Comparison of ENCODE assay signal across 9 cellular contexts in the genomic region with DNA sequence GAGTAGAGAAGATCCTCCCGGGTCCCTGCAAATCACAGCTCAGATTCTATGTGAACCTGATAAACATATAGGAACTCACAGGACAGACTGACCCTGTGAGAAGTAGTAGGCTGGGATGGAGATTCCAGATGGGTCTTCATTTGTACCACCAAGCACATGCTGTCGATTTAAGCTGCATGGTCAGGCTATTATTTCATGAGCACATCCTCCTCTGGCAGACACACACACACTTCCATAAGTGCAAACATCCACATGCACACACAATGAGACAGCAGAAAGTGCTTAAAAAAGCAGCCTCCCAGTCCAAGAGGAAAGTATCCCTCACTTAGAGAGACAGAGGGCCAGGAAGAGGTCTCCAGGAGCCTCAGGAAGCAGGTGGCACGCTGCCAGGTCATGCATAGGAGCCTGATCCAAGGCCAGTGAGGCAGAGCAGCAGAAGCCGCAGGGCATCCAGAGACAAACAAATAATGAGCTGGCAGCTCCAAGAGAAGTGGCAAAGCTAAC.
DNase-seq lines count a peak whose midpoint lies in the region; ATAC-seq and TF ChIP-seq lines count a peak whose summit lies in the region.
"Had no signal": no experiment of that assay in that cellular context is flagged by ENCODE, and none has a peak within 500 bp of the region (broad histone marks: within the 10 kb centered on the region; RNA-seq: fewer than 3 reads in every experiment).

No MANE protein-coding gene starts in this region.

- peaks cover 0 to 27% (median 5%) of the 10 kb centered on the region in 12 donors for H3K4me1 ChIP-seq in heart left ventricle
- H3K4me1 ChIP-seq: uterus had no signal

- ATAC-seq in heart left ventricle = peak in 3 of 4 donors; percentile 30 to 47 (median 40)
- ATAC-seq in GM18867 (IDR thresholded peaks at IDR 0.05; ENCODE audit: unreplicated experiment) = no peak
- ATAC-seq in HG03342 (IDR thresholded peaks at IDR 0.05; ENCODE audit: unreplicated experiment) = no peak
- ATAC-seq in HG02973 (IDR thresholded peaks at IDR 0.05; ENCODE audit: unreplicated experiment) = no peak

- peak overlapping the region in 9 of 12 donors; percentile 2 to 67 (median 35) for H3K27ac ChIP-seq in heart left ventricle
- H3K27ac ChIP-seq: uterus had no signal

- no peaks in the 10 kb centered on the region for H3K9me3 ChIP-seq in heart left ventricle
- H3K9me3 ChIP-seq: uterus had no signal

- intact Hi-C loops in heart left ventricle (cut with DNase I) (no loop called here), cardiac septum (cut with DNase I) (no loop called here)

- no peak for TF ChIP-seq POLR2A in heart left ventricle (IDR thresholded peaks at IDR 0.05)

- DNase-seq in heart left ventricle (peak in 2 of 5 donors; percentile 39 to 47), cardiac septum (ENCODE audit: low spot score) (no peak), NCI-H748 treated with DMSO at 0.1 percent for 48 hours (lab: John Stamatoyannopoulos, UW) (peak; percentile 81), fibroblast of mammary gland (ENCODE audit: low read depth) (peak; percentile 23), HUDEP-2 (lab: John Stamatoyannopoulos, UW; ENCODE audit: unreplicated experiment in 76 of 76) (no peak)

- TF ChIP-seq CTCF in heart left ventricle (IDR thresholded peaks at IDR 0.05) (no peak), fibroblast of mammary gland (conservative IDR thresholded peaks at IDR 0.05; ENCODE audit: control insufficient read depth, insufficient read depth, low read depth, low read length) (no peak)

- H3K4me3 ChIP-seq in heart left ventricle (no peak overlapping the region), fibroblast of mammary gland (ENCODE audit: control insufficient read depth, low read depth, low read length) (no peak overlapping the region)
- H3K4me3 ChIP-seq: uterus had no signal

- WGBS in heart left ventricle, 4 donors = 31 to 51% (median 42%) methylated on average over 4 of the region's 4 CpGs

- H3K36me3 ChIP-seq in heart left ventricle = no peaks in the 10 kb centered on the region
- H3K36me3 ChIP-seq: uterus had no signal

- H3K27me3 ChIP-seq in heart left ventricle = no peaks in the 10 kb centered on the region
- H3K27me3 ChIP-seq: uterus had no signal

Comparison
In these comparisons a context has a peak if more than half of its experiments do, and no peak if none do; other contexts are left out.
1. ATAC-seq: peak in heart left ventricle (3 of 4); none in GM18867 (single experiment), HG03342 (single experiment) and HG02973 (single experiment).
2. DNase-seq: peak in NCI-H748 treated with DMSO at 0.1 percent for 48 hours (single experiment) and fibroblast of mammary gland (single experiment); none in cardiac septum (single experiment) and HUDEP-2 (0 of 76).